13 cellular contexts compared by ENCODE assay signal in the genomic region with DNA sequence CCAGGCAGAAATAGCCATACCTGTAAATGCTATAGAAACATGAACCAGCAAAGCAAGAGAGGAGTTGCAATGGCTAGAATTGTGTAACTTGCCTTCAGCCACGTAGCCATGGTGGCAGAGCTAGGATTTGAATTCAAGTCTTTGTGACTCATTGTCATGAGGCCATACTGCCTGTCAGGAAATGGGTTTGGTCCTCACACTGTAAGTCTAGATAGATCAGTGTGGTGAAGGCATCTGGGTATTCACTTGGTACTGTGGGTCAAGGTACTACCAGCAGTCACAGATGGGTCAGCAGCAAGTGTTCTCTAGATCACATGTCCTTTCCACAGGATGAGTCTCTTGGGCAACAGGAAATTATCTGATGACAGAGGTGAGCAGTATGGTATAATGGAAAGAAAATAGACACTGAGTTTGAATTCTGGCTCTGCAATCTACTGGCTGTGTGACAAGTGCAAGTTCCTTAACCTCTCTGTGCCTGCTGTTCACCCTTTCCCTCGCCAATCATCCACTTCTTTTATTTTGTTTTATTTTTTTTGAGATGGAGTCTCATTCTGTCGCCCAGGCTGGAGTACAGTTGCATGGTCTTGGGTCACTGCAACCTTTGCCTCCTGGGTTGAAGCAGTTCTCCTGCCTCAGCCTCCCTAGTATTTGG. TPM values are rescaled to one million over a fixed set of nuclear protein-coding genes. Genes with fewer than 3 reads are reported as not detected.
DNase-seq lines count a peak whose midpoint lies in the region; ATAC-seq and TF ChIP-seq lines count a peak whose summit lies in the region.
"Had no signal": no experiment of that assay in that cellular context is flagged by ENCODE, and none has a peak within 500 bp of the region (broad histone marks: within the 10 kb centered on the region; RNA-seq: fewer than 3 reads in every experiment).

No MANE protein-coding gene starts in this region.

- TF ChIP-seq CTCF in DND-41 (IDR thresholded peaks at IDR 0.05; ENCODE audit: borderline replicate concordance, extremely low read depth, low read length, poor library complexity, severe bottlenecking) (no peak), GM23338 (conservative IDR thresholded peaks at IDR 0.05; ENCODE audit: low read depth in 2 of 2) (no peak)
- TF ChIP-seq CTCF in activated CD8-positive, alpha-beta T cell treated with anti-CD3 and anti-CD28 coated beads for 36 hours (IDR thresholded peaks at IDR 0.05) = no peak

- H3K4me2 ChIP-seq in DND-41 (ENCODE audit: insufficient read depth, low read length) (peak overlapping the region; percentile 10), GM23338 (no peak overlapping the region)

- no peaks in the 10 kb centered on the region for H3K79me2 ChIP-seq in DND-41 (ENCODE audit: insufficient read depth, low read length)
- no peaks in the 10 kb centered on the region for H3K79me2 ChIP-seq in GM23338 (replicated peaks; ENCODE audit: insufficient read depth)

- DNase-seq in DND-41 = no peak
- DNase-seq in HT1080 (ENCODE audit: low read depth) = peak; percentile 77
- peak; percentile 17 for DNase-seq in activated CD8-positive, alpha-beta T cell treated with anti-CD3 and anti-CD28 coated beads for 36 hours
- DNase-seq in iris pigment epithelial cell (ENCODE audit: low read depth) = peak; percentile 34
- no peak for DNase-seq in cortex of kidney (lab: John Stamatoyannopoulos, UW)
- no peak for DNase-seq in CD1c-positive myeloid dendritic cell (ENCODE audit: extremely low spot score)
- no peak for DNase-seq in GM23338 (ENCODE audit: low spot score)
- DNase-seq: caudate nucleus, NCI-H2227 treated with DMSO at 0.1 percent for 48 hours had no signal

- intact Hi-C loops in activated CD8-positive, alpha-beta T cell treated with anti-CD3 and anti-CD28 coated beads for 36 hours (cut with micrococcal nuclease) = no loop called here

- peaks cover 10% of the 10 kb centered on the region for H3K36me3 Mint-ChIP-seq in activated CD8-positive, alpha-beta T cell treated with anti-CD3 and anti-CD28 coated beads for 36 hours (ENCODE audit: low read depth)
- H3K36me3 Mint-ChIP-seq in GM23338 (ENCODE audit: low read depth) = no peaks in the 10 kb centered on the region
- H3K36me3 Mint-ChIP-seq: CD4-positive, CD25-positive, alpha-beta regulatory T cell had no signal

- H2AFZ ChIP-seq in DND-41 (ENCODE audit: low read depth, low read length) = 0 out of 2 replicates have a peak overlapping the region, but pooled peaks have one; percentile 3
- no peak overlapping the region for H2AFZ ChIP-seq in GM23338

- ATAC-seq in DND-41 (ENCODE audit: insufficient read depth, low read depth) (peak; percentile 37; the same call in 2 of the 3 replicates), GM18517 (IDR thresholded peaks at IDR 0.05; ENCODE audit: unreplicated experiment) (no peak), GM23338 (no peak)
- ATAC-seq in activated CD8-positive, alpha-beta T cell treated with anti-CD3 and anti-CD28 coated beads for 36 hours = peak; percentile 68

- H3K27ac Mint-ChIP-seq in activated CD8-positive, alpha-beta T cell treated with anti-CD3 and anti-CD28 coated beads for 36 hours = peak overlapping the region; percentile 79
- no peak overlapping the region for H3K27ac Mint-ChIP-seq in GM23338
- H3K27ac Mint-ChIP-seq: CD4-positive, CD25-positive, alpha-beta regulatory T cell had no signal

- H4K20me1 ChIP-seq in DND-41 (ENCODE audit: insufficient read depth, low read length) (no peaks in the 10 kb centered on the region), GM23338 (replicated peaks; ENCODE audit: insufficient read depth) (no peaks in the 10 kb centered on the region)

- POLR2A ChIA-PET in activated CD8-positive, alpha-beta T cell treated with anti-CD3 and anti-CD28 coated beads for 36 hours (lab: Charles Lee) = no interaction called here

- H3K4me3 Mint-ChIP-seq in activated CD8-positive, alpha-beta T cell treated with anti-CD3 and anti-CD28 coated beads for 36 hours = no peak overlapping the region
- H3K4me3 Mint-ChIP-seq in GM23338 = no peak overlapping the region
- H3K4me3 Mint-ChIP-seq: CD4-positive, CD25-positive, alpha-beta regulatory T cell had no signal

- H3F3A ChIP-seq in GM23338 (replicated peaks; ENCODE audit: low read depth) = no peaks in the 10 kb centered on the region

- peak overlapping the region in 1 of 2 experiments; percentile 1; a peak in 1 of 4 replicates for H3K4me3 ChIP-seq in DND-41 (ENCODE audit: low read depth in 1 of 2, low read length in 2 of 2)
- no peak overlapping the region for H3K4me3 ChIP-seq in GM23338
- H3K4me3 ChIP-seq: right atrium auricular region, suprapubic skin had no signal

- H3K4me1 Mint-ChIP-seq in activated CD8-positive, alpha-beta T cell treated with anti-CD3 and anti-CD28 coated beads for 36 hours (ENCODE audit: low read depth) = peaks cover 18% of the 10 kb centered on the region
- peaks cover 4% of the 10 kb centered on the region; the same call in 2 of the 3 replicates for H3K4me1 Mint-ChIP-seq in GM23338

- H3K9me3 Mint-ChIP-seq in activated CD8-positive, alpha-beta T cell treated with anti-CD3 and anti-CD28 coated beads for 36 hours = no peaks in the 10 kb centered on the region
- no peaks in the 10 kb centered on the region for H3K9me3 Mint-ChIP-seq in GM23338
- H3K9me3 Mint-ChIP-seq: CD4-positive, CD25-positive, alpha-beta regulatory T cell had no signal

- H3K9me2 ChIP-seq in GM23338 (ENCODE audit: insufficient read depth) = no peaks in the 10 kb centered on the region; the same call in 1 of the 2 replicates

- H3K27ac ChIP-seq in DND-41 (ENCODE audit: low read length) (peak overlapping the region; percentile 73), GM23338 (ENCODE audit: low read depth) (no peak overlapping the region)
- H3K27ac ChIP-seq: right atrium auricular region, suprapubic skin had no signal

- no peaks in the 10 kb centered on the region; the same call in 1 of the 2 replicates for H3K36me3 ChIP-seq in DND-41 (ENCODE audit: insufficient read depth, low read length)
- no peaks in the 10 kb centered on the region for H3K36me3 ChIP-seq in GM23338 (ENCODE audit: insufficient read depth)
- H3K36me3 ChIP-seq: right atrium auricular region, suprapubic skin had no signal

- H3K9me3 ChIP-seq in DND-41 (ENCODE audit: insufficient read depth, low read length, severe bottlenecking) = no peaks in the 10 kb centered on the region
- H3K9me3 ChIP-seq: right atrium auricular region, suprapubic skin had no signal

- peak overlapping the region; percentile 38 for H3K9ac ChIP-seq in DND-41 (ENCODE audit: low read depth, low read length)

- H3K27me3 ChIP-seq in DND-41 (ENCODE audit: insufficient read depth, low read length, poor library complexity) = no peaks in the 10 kb centered on the region
- H3K27me3 ChIP-seq in GM23338 (ENCODE audit: insufficient read depth) = no peaks in the 10 kb centered on the region
- H3K27me3 ChIP-seq: right atrium auricular region, suprapubic skin had no signal

- no peaks in the 10 kb centered on the region for H3K27me3 Mint-ChIP-seq in activated CD8-positive, alpha-beta T cell treated with anti-CD3 and anti-CD28 coated beads for 36 hours
- no peaks in the 10 kb centered on the region for H3K27me3 Mint-ChIP-seq in GM23338 (ENCODE audit: insufficient read depth, low read depth, poor library complexity)
- H3K27me3 Mint-ChIP-seq: CD4-positive, CD25-positive, alpha-beta regulatory T cell had no signal

- H3K4me1 ChIP-seq in DND-41 (ENCODE audit: insufficient read depth, low read length) (peaks cover 29% of the 10 kb centered on the region), GM23338 (ENCODE audit: insufficient read depth) (no peaks in the 10 kb centered on the region)
- H3K4me1 ChIP-seq: right atrium auricular region, suprapubic skin had no signal

- CTCF ChIA-PET in activated CD8-positive, alpha-beta T cell treated with anti-CD3 and anti-CD28 coated beads for 36 hours (lab: Charles Lee) = no interaction called here

TF ChIP-seq in GM23338, 12 proteins besides CTCF, POLR2A, EP300 and RAD21 (continues in another document):
- TF ChIP-seq, protein P1, sequence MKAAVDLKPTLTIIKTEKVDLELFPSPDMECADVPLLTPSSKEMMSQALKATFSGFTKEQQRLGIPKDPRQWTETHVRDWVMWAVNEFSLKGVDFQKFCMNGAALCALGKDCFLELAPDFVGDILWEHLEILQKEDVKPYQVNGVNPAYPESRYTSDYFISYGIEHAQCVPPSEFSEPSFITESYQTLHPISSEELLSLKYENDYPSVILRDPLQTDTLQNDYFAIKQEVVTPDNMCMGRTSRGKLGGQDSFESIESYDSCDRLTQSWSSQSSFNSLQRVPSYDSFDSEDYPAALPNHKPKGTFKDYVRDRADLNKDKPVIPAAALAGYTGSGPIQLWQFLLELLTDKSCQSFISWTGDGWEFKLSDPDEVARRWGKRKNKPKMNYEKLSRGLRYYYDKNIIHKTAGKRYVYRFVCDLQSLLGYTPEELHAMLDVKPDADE (IDR thresholded peaks at IDR 0.05) = no peak
- no peak for TF ChIP-seq STAT1 (IDR thresholded peaks at IDR 0.05; ENCODE audit: unreplicated experiment)
- no peak for TF ChIP-seq NANOG (IDR thresholded peaks at IDR 0.05; ENCODE audit: borderline replicate concordance)
- no peak for TF ChIP-seq EZH2phosphoT487 (IDR thresholded peaks at IDR 0.05; ENCODE audit: unreplicated experiment)
- no peak for TF ChIP-seq JUNB (IDR thresholded peaks at IDR 0.05; ENCODE audit: unreplicated experiment)
- no peak for TF ChIP-seq ZNF331 (CRISPR knock-in tag; IDR thresholded peaks at IDR 0.05; ENCODE audit: low read depth)
- TF ChIP-seq POLR2AphosphoS5 (IDR thresholded peaks at IDR 0.05; ENCODE audit: low read depth) = no peak
- no peak for TF ChIP-seq CREB1 (CRISPR knock-in tag; IDR thresholded peaks at IDR 0.05; ENCODE audit: low read depth)

RNA-seq across cellular contexts. Expression of a gene that starts 36.9 kb away (rescaled TPM):
- total RNA-seq in HT1080 (2014; rRNA removed; shearing (Covaris generic)) = 5.8 and 9.7 TPM in 2 replicates
- 9.2 and 18.9 TPM in 2 replicates for polyA plus RNA-seq in HT1080 (2015; cell fraction: cytosol; rRNA removed)
- polyA plus RNA-seq in HT1080 (2015; cell fraction: nucleus; rRNA removed) = 7.3 and 10.8 TPM in 2 replicates
- total RNA-seq in activated CD8-positive, alpha-beta T cell treated with anti-CD3 and anti-CD28 coated beads for 36 hours = 10 to 100 TPM; 11.9 to 13.6 TPM
- 21.0 and 21.4 TPM in 2 replicates for total RNA-seq in GM23338 (2014; rRNA removed; shearing (Covaris generic))
- polyA plus RNA-seq in GM23338 (2016; fragmentation: Nextera tagmentation; extraction: Ambion mirVana) = 8.5 and 10.9 TPM in 2 replicates

Comparison
In these comparisons a context has a peak if more than half of its experiments do, and no peak if none do; other contexts are left out.
1. ATAC-seq: peak in DND-41 (single experiment) and activated CD8-positive, alpha-beta T cell treated with anti-CD3 and anti-CD28 coated beads for 36 hours (single experiment); none in GM18517 (single experiment) and GM23338 (single experiment).
2. DNase-seq: peak in HT1080 (single experiment), activated CD8-positive, alpha-beta T cell treated with anti-CD3 and anti-CD28 coated beads for 36 hours (single experiment) and iris pigment epithelial cell (single experiment); none in DND-41 (single experiment), cortex of kidney (single experiment), CD1c-positive myeloid dendritic cell (single experiment) and GM23338 (single experiment).